ENCODE assay signal across 15 cellular contexts in genomic region chr13:97134364-97135095, GRCh38.
"Had no signal": no experiment of that assay in that cellular context is flagged by ENCODE, and none has a peak within 500 bp of the region (broad histone marks: within the 10 kb centered on the region; RNA-seq: fewer than 3 reads in every experiment).

No MANE protein-coding gene starts in this region.

- H3K27me3 ChIP-seq: esophagus muscularis mucosa, sigmoid colon, suprapubic skin had no signal

- H3K36me3 ChIP-seq: esophagus muscularis mucosa, prostate gland, sigmoid colon, suprapubic skin had no signal

- H3K4me3 ChIP-seq: esophagus muscularis mucosa, prostate gland, sigmoid colon, suprapubic skin had no signal

- H3K9me3 ChIP-seq: esophagus muscularis mucosa, prostate gland, sigmoid colon, suprapubic skin had no signal

- H3K27ac ChIP-seq: esophagus muscularis mucosa, prostate gland, sigmoid colon, suprapubic skin had no signal

- H3K4me1 ChIP-seq: esophagus muscularis mucosa, prostate gland, suprapubic skin had no signal

- ATAC-seq: activated naive CD4-positive, alpha-beta T cell treated with anti-CD3 and anti-CD28 coated beads, Interleukin-2, amount 50 U/mL, for 72 hours; natural killer cell treated with Interleukin-12 subunit alpha and Interleukin-12 subunit beta and Interleukin-15 and Interleukin-18, amount 100 ng/mL, for 72 hours; stimulated activated naive CD8-positive, alpha-beta T cell treated with anti-CD3 and anti-CD28 coated beads, Interleukin-15, Interleukin-2, amounts not matched to agents 100 U/mL and 50 U/mL, for 24 hours had no signal

- DNase-seq: activated CD4-positive, alpha-beta T cell treated with anti-CD3 and anti-CD28 coated beads, Interleukin-2, amount 10 ng/mL, durations not matched to agents 7 days and 5 days; activated CD4-positive, CD25-positive, alpha-beta regulatory T cell; amygdala; foreskin melanocyte; occipital lobe; sigmoid colon; stimulated activated CD4-positive, alpha-beta T cell treated with anti-CD3 and anti-CD28 coated beads, Interleukin-4, amount 100 ng/mL, for 1 hour; stimulated activated CD8-positive, alpha-beta memory T cell treated with anti-CD3 and anti-CD28 coated beads, Interleukin-4, amount 100 ng/mL, for 48 hours; stimulated activated naive CD8-positive, alpha-beta T cell treated with anti-CD3 and anti-CD28 coated beads, Interleukin-15, Interleukin-2, amounts not matched to agents 100 U/mL and 50 U/mL, for 24 hours; T-helper 1 cell had no signal
